1 cellular context compared by ENCODE assay signal in the genomic region with DNA sequence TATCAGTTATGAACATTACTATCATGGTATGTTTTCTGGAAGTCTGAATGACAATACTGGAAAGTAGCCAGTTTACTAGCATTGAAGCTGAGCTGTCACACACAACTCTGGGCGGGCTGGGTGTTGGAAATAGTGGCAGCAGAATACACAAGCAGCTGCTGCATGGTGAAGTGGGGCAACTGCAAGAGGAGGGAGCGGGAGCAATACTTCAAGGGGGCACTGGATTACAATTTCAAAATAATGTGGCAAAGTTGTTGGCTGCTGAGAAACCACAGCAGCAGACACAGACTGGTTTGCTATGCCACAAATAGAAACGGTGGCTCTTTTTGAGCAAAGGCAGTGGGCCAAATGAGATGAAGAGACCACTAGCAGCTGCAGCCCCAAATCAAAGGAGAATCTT.
TF ChIP-seq lines count a peak whose summit lies in the region.

No MANE protein-coding gene starts in this region.

TF ChIP-seq in GM23338, 12 proteins besides CTCF, POLR2A, EP300 and RAD21 (continued from another document):
- TF ChIP-seq ZNF462 (CRISPR knock-in tag; IDR thresholded peaks at IDR 0.05): no peak
- no peak for TF ChIP-seq ZNF114 (CRISPR knock-in tag; IDR thresholded peaks at IDR 0.05)
- TF ChIP-seq EZH2 (IDR thresholded peaks at IDR 0.05; ENCODE audit: low read depth, unreplicated experiment): no peak
- TF ChIP-seq EZH2phosphoT487 (IDR thresholded peaks at IDR 0.05; ENCODE audit: unreplicated experiment): no peak
- no peak for TF ChIP-seq JUNB (IDR thresholded peaks at IDR 0.05; ENCODE audit: unreplicated experiment)
TF ChIP-seq in GM23338: peak in this region for 0.
